ENCODE assay signal across 8 cellular contexts in genomic region chr17:81553018-81553615, GRCh38.
DNase-seq lines count a peak whose midpoint lies in the region; ATAC-seq lines count a peak whose summit lies in the region.

No MANE protein-coding gene starts in this region.

- in situ Hi-C loops in ACHN (cut with HindIII; ENCODE audit: low pct_ligation_motif_present, low pct_unique_long_range_greater_than_20kb, low sequenced_read_pairs): no loop called here

- DNase-seq in ACHN (peak; percentile 93), NCI-H748 (lab: John Stamatoyannopoulos, UW; ENCODE audit: unreplicated experiment) (peak; percentile 95), ecto neural progenitor cell (ENCODE audit: low spot score) (peak; percentile 92), medulla oblongata (ENCODE audit: extremely low spot score) (peak; percentile 62)
- peak; percentile 86 to 88 for DNase-seq in activated CD4-positive, alpha-beta T cell treated with anti-CD3 and anti-CD28 coated beads, Interleukin-2, amount 50 U/mL, for 48 hours
- peak; percentile 59 for DNase-seq in stimulated activated CD8-positive, alpha-beta memory T cell treated with anti-CD3 and anti-CD28 coated beads, Interleukin-12 subunit alpha, Interleukin-12 subunit beta, amount 100 ng/mL, for 4 hours (ENCODE audit: low read depth)

- ATAC-seq in GM18868 (IDR thresholded peaks at IDR 0.05; ENCODE audit: unreplicated experiment): peak; percentile 27
- peak; percentile 29 for ATAC-seq in HG03439 (IDR thresholded peaks at IDR 0.05; ENCODE audit: unreplicated experiment)

Comparison
In these comparisons a context has a peak if more than half of its experiments do, and no peak if none do; other contexts are left out.
1. Peak in every context shown above with its lines: DNase-seq and ATAC-seq.